ENCODE assay signal across 19 cellular contexts in genomic region chr12:15726757-15727112, GRCh38.
A peak's percentile ranks its signal among the peaks of the same experiment; 100 is the strongest.
DNase-seq lines count a peak whose midpoint lies in the region; ATAC-seq and TF ChIP-seq lines count a peak whose summit lies in the region.
"Had no signal": no experiment of that assay in that cellular context is flagged by ENCODE, and none has a peak within 500 bp of the region (broad histone marks: within the 10 kb centered on the region; RNA-seq: fewer than 3 reads in every experiment).

No MANE protein-coding gene starts in this region.

- H3K27me3 Mint-ChIP-seq in GM23338 (ENCODE audit: insufficient read depth, low read depth, poor library complexity): no peaks in the 10 kb centered on the region

- no peak overlapping the region for H3K27ac Mint-ChIP-seq in GM23338
- H3K27ac Mint-ChIP-seq: naive thymus-derived CD4-positive, alpha-beta T cell; T-cell had no signal

- intact Hi-C loops in heart left ventricle (cut with DNase I) (no loop called here), sigmoid colon (cut with DNase I) (no loop called here), posterior cingulate gyrus (cut with DNase I) (no loop called here)

- TF ChIP-seq POLR2A in heart left ventricle (IDR thresholded peaks at IDR 0.05) (no peak), sigmoid colon (IDR thresholded peaks at IDR 0.05) (no peak)

- no peak for TF ChIP-seq EP300 in sigmoid colon (IDR thresholded peaks at IDR 0.05)

- no peaks in the 10 kb centered on the region for H3K9me3 Mint-ChIP-seq in GM23338
- H3K9me3 Mint-ChIP-seq: activated T-cell treated with anti-CD3 and anti-CD28 coated beads, Interleukin-2, amount 50 U/mL, for 4 hours; T-cell had no signal

- H2AFZ ChIP-seq in hepatocyte: no peak overlapping the region
- no peak overlapping the region for H2AFZ ChIP-seq in GM23338

- no peaks in the 10 kb centered on the region for H3K9me2 ChIP-seq in hepatocyte (replicated peaks; ENCODE audit: insufficient read depth)
- H3K9me2 ChIP-seq in GM23338 (ENCODE audit: insufficient read depth): no peaks in the 10 kb centered on the region

- H3K4me2 ChIP-seq in hepatocyte (no peak overlapping the region), GM23338 (no peak overlapping the region)

- 50 to 59% (median 57%) methylated on average over 1 of the region's 1 CpG for WGBS in heart left ventricle, 4 donors
- WGBS in hepatocyte (ENCODE audit: low lambda C conversion rate, missing lambda C conversion rate): 85% methylated on average over 1 of the region's 1 CpG
- WGBS in sigmoid colon, 2 donors: 38 to 72% methylated on average over 1 of the region's 1 CpG

- H3K4me1 ChIP-seq in right atrium auricular region: peaks cover 0 to 24% of the 10 kb centered on the region in 2 donors
- peaks cover 0 to 38% (median 2%) of the 10 kb centered on the region in 12 donors for H3K4me1 ChIP-seq in heart left ventricle
- H3K4me1 ChIP-seq in hepatocyte (ENCODE audit: insufficient read depth): no peaks in the 10 kb centered on the region
- H3K4me1 ChIP-seq in sigmoid colon: peaks cover 0 to 50% (median 32%) of the 10 kb centered on the region in 4 donors
- no peaks in the 10 kb centered on the region for H3K4me1 ChIP-seq in GM23338 (ENCODE audit: insufficient read depth)

- H3K27me3 ChIP-seq in right atrium auricular region (no peaks in the 10 kb centered on the region), heart left ventricle (no peaks in the 10 kb centered on the region), hepatocyte (no peaks in the 10 kb centered on the region), sigmoid colon (no peaks in the 10 kb centered on the region), GM23338 (ENCODE audit: insufficient read depth) (no peaks in the 10 kb centered on the region)
- H3K27me3 ChIP-seq: ovary had no signal

- no peaks in the 10 kb centered on the region for H3K36me3 Mint-ChIP-seq in GM23338 (ENCODE audit: low read depth)
- H3K36me3 Mint-ChIP-seq: naive thymus-derived CD4-positive, alpha-beta T cell; T-cell had no signal

- H3K27ac ChIP-seq in right atrium auricular region (peak overlapping the region; percentile 30 to 40), heart left ventricle (peak overlapping the region in 2 of 12 donors; percentile 39 to 79), hepatocyte (peak overlapping the region; percentile 11), sigmoid colon (peak overlapping the region; percentile 8 to 74 (median 66)), GM23338 (ENCODE audit: low read depth) (no peak overlapping the region)
- H3K27ac ChIP-seq: ovary had no signal

- DNase-seq in right atrium auricular region (ENCODE audit: low spot score) (no peak), heart left ventricle (no peak), hepatocyte (ENCODE audit: low spot score) (no peak), sigmoid colon (no peak), posterior cingulate gyrus (no peak), GM23338 (ENCODE audit: low spot score) (no peak), iPS-NIHi7 (ENCODE audit: extremely low spot score) (no peak)
- DNase-seq: activated naive CD4-positive, alpha-beta T cell treated with Interleukin-2 at 50 U/mL for 16 hours; activated T-cell treated with anti-CD3 and anti-CD28 coated beads, Interleukin-2, amount 50 U/mL, for 4 hours; amygdala; central memory CD4-positive, alpha-beta T cell; COR-L47; Karpas-422; naive thymus-derived CD4-positive, alpha-beta T cell; NCI-H187; ovary; SIG-M5; T-cell had no signal

- H3K36me3 ChIP-seq in right atrium auricular region: no peaks in the 10 kb centered on the region
- H3K36me3 ChIP-seq in heart left ventricle: no peaks in the 10 kb centered on the region
- no peaks in the 10 kb centered on the region for H3K36me3 ChIP-seq in hepatocyte (replicated peaks; ENCODE audit: insufficient read depth, low read depth)
- no peaks in the 10 kb centered on the region for H3K36me3 ChIP-seq in sigmoid colon
- H3K36me3 ChIP-seq in GM23338 (ENCODE audit: insufficient read depth): no peaks in the 10 kb centered on the region
- H3K36me3 ChIP-seq: ovary had no signal

- ATAC-seq in heart left ventricle (no peak), GM23338 (no peak), GM21515 (IDR thresholded peaks at IDR 0.05; ENCODE audit: unreplicated experiment) (no peak)
- ATAC-seq: activated T-cell treated with anti-CD3 and anti-CD28 coated beads, Interleukin-2, amount 50 U/mL, for 4 hours; naive thymus-derived CD4-positive, alpha-beta T cell; T-cell had no signal

- H4K20me1 ChIP-seq in hepatocyte (ENCODE audit: insufficient read depth, poor library complexity, severe bottlenecking) (no peaks in the 10 kb centered on the region), GM23338 (replicated peaks; ENCODE audit: insufficient read depth) (no peaks in the 10 kb centered on the region)

- H3F3A ChIP-seq in GM23338 (replicated peaks; ENCODE audit: low read depth): no peaks in the 10 kb centered on the region

- no peak overlapping the region for H3K4me3 ChIP-seq in right atrium auricular region
- no peak overlapping the region for H3K4me3 ChIP-seq in heart left ventricle
- no peak overlapping the region for H3K4me3 ChIP-seq in hepatocyte
- no peak overlapping the region for H3K4me3 ChIP-seq in sigmoid colon
- no peak overlapping the region for H3K4me3 ChIP-seq in GM23338
- H3K4me3 ChIP-seq: ovary had no signal

- TF ChIP-seq CTCF in right atrium auricular region (IDR thresholded peaks at IDR 0.05): no peak
- no peak for TF ChIP-seq CTCF in heart left ventricle (IDR thresholded peaks at IDR 0.05)
- TF ChIP-seq CTCF in hepatocyte (IDR thresholded peaks at IDR 0.05; ENCODE audit: poor library complexity): no peak
- no peak for TF ChIP-seq CTCF in sigmoid colon (IDR thresholded peaks at IDR 0.05)
- no peak for TF ChIP-seq CTCF in GM23338 (conservative IDR thresholded peaks at IDR 0.05; ENCODE audit: low read depth in 2 of 2)

- H3K79me2 ChIP-seq in hepatocyte: peaks cover 87% of the 10 kb centered on the region
- no peaks in the 10 kb centered on the region for H3K79me2 ChIP-seq in GM23338 (replicated peaks; ENCODE audit: insufficient read depth)

- H3K9me3 ChIP-seq in right atrium auricular region (no peaks in the 10 kb centered on the region), heart left ventricle (no peaks in the 10 kb centered on the region), hepatocyte (ENCODE audit: low read depth) (no peaks in the 10 kb centered on the region), sigmoid colon (no peaks in the 10 kb centered on the region)
- H3K9me3 ChIP-seq: ovary had no signal

- no peaks in the 10 kb centered on the region for H3K4me1 Mint-ChIP-seq in GM23338
- H3K4me1 Mint-ChIP-seq: naive thymus-derived CD4-positive, alpha-beta T cell; T-cell had no signal

- no peak overlapping the region for H3K4me3 Mint-ChIP-seq in GM23338
- H3K4me3 Mint-ChIP-seq: activated T-cell treated with anti-CD3 and anti-CD28 coated beads, Interleukin-2, amount 50 U/mL, for 4 hours; naive thymus-derived CD4-positive, alpha-beta T cell; T-cell had no signal

TF ChIP-seq in GM23338, 12 proteins besides CTCF, POLR2A, EP300 and RAD21 (continues in another document):
- no peak for TF ChIP-seq EZH2 (IDR thresholded peaks at IDR 0.05; ENCODE audit: low read depth, unreplicated experiment)
